Comparison of ENCODE assay signal across 8 cellular contexts in the genomic region with DNA sequence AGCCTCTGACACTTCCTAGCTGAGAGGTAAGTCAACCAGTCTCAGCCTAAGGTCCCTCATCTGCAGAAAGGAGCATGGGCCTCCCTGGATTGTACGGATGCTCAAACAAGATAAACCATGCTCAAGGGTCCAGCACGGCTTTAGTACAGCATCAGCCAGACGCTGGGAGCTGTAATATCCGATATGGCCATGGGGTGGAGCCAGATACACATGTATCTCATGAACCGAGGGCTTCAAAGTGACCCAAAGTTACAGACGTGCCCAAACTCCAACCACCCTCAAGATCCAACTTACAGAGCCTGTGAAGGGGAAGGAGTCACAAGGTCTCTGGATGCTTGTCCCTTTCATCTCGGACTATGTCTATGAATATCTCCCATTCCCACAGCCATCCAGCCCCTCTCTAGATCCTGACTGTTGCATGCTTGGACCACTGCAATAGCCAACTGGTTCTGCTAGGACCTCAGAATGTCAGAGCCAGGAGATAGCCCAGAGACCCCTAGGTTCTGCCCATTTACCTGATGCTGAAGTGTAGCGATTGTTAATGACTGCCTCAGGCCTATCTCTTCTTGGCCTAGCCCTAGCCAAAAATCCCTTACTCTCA.
DNase-seq lines count a peak whose midpoint lies in the region; ATAC-seq, FAIRE-seq and TF ChIP-seq lines count a peak whose summit lies in the region.

No MANE protein-coding gene starts in this region.

- H3K4me3 ChIP-seq in endothelial cell of umbilical vein (replicated peaks in 1 of 3; ENCODE audit: insufficient read depth in 1 of 3, low read depth in 1 of 3, low read length in 3 of 3), result no peak overlapping the region

- dilution Hi-C loops in endothelial cell of umbilical vein (cut with MboI; ENCODE audit: extremely low pct_ligation_motif_present, low sequenced_read_pairs), result loop anchor here (25.0 kb wide), 1 partner anchor 149 kb away; a partner anchor contains a TSS

- no peaks in the 10 kb centered on the region for H3K36me3 ChIP-seq in endothelial cell of umbilical vein (ENCODE audit: control insufficient read depth in 2 of 2, extremely low read depth in 1 of 2, insufficient read depth in 2 of 2, low read length in 2 of 2)

- BruUV-seq in endothelial cell of umbilical vein (replicated peaks; lab: Mats Ljungman, UMichigan), result no TSS peak

- no peak overlapping the region for H3K4me2 ChIP-seq in endothelial cell of umbilical vein (ENCODE audit: insufficient read depth, low read length)

- DNase-seq in NCI-H2171 treated with DMSO at 0.1 percent for 48 hours (lab: John Stamatoyannopoulos, UW) (peak; percentile 60), NCI-H2171 (lab: John Stamatoyannopoulos, UW) (no peak), NOMO-1 treated with dmso at 0.1 percent for 144 hours (lab: John Stamatoyannopoulos, UW; ENCODE audit: unreplicated experiment) (peak; percentile 33), endothelial cell of umbilical vein (ENCODE audit: low read depth, low spot score) (peak; percentile 71), mucosa of gallbladder (ENCODE audit: low spot score) (peak; percentile 85)
- DNase-seq in activated CD8-positive, alpha-beta memory T cell treated with anti-CD3 and anti-CD28 coated beads, Interleukin-2, amount 50 U/mL, for 1 hour (ENCODE audit: extremely low read depth), result peak; percentile 40
- peak; percentile 85 for DNase-seq in stimulated activated CD8-positive, alpha-beta memory T cell treated with anti-CD3 and anti-CD28 coated beads, Interleukin-7, amount 100 ng/mL, for 24 hours (ENCODE audit: low read depth)

- POLR2A ChIA-PET in endothelial cell of umbilical vein (lab: Charles Lee), result interaction anchor here (0.6 kb wide), 2 partner anchors 101 to 279 kb away, joined by 3 to 4 read pairs; no protein-coding TSS in a partner anchor

- no peak overlapping the region for H2AFZ ChIP-seq in endothelial cell of umbilical vein (ENCODE audit: low read depth, low read length)

- no peaks in the 10 kb centered on the region for H3K79me2 ChIP-seq in endothelial cell of umbilical vein (ENCODE audit: control insufficient read depth, insufficient read depth, low read length)

- no peaks in the 10 kb centered on the region for H3K9me3 ChIP-seq in endothelial cell of umbilical vein (replicated peaks; ENCODE audit: control insufficient read depth, insufficient read depth, low read length)

- peak; percentile 78 to 88 for TF ChIP-seq CTCF in endothelial cell of umbilical vein (IDR thresholded peaks at IDR 0.05; ENCODE audit: extremely low read depth in 1 of 2, insufficient read depth in 1 of 2, low read depth in 1 of 2, low read length in 2 of 2)

- no peaks in the 10 kb centered on the region for H4K20me1 ChIP-seq in endothelial cell of umbilical vein (replicated peaks; ENCODE audit: control insufficient read depth, extremely low read depth, insufficient read depth, low read length)

- H3K9ac ChIP-seq in endothelial cell of umbilical vein (replicated peaks; ENCODE audit: extremely low read depth, insufficient read depth, low read length), result no peak overlapping the region

- intact Hi-C loops in endothelial cell of umbilical vein (cut with micrococcal nuclease), result loop anchor here (1.0 kb wide), 3 partner anchors 99 to 171 kb away; no protein-coding TSS in a partner anchor

- no peaks in the 10 kb centered on the region for H3K9me1 ChIP-seq in endothelial cell of umbilical vein (replicated peaks; ENCODE audit: control insufficient read depth, extremely low read depth, insufficient read depth, low read length)

- CTCF ChIA-PET in endothelial cell of umbilical vein (lab: Charles Lee), result interaction anchor here (0.6 to 6.1 kb wide), 51 partner anchors 9 to 408 kb away, joined by 3 to 114 read pairs (median 5); a partner anchor contains a TSS

- no peak overlapping the region for H3K27ac ChIP-seq in endothelial cell of umbilical vein (ENCODE audit: insufficient read depth, low read depth, low read length)

- peaks cover 2% of the 10 kb centered on the region for H3K4me1 ChIP-seq in endothelial cell of umbilical vein (ENCODE audit: control insufficient read depth, extremely low read depth, insufficient read depth, low read length)

- TF ChIP-seq POLR2A in endothelial cell of umbilical vein (IDR thresholded peaks at IDR 0.05; ENCODE audit: low read depth, low read length), result no peak

- peak; percentile 95 for FAIRE-seq in endothelial cell of umbilical vein (lab: Jason Lieb, UNC)

- no peaks in the 10 kb centered on the region for H3K27me3 ChIP-seq in endothelial cell of umbilical vein (ENCODE audit: control insufficient read depth in 2 of 2, insufficient read depth in 2 of 2, low read length in 2 of 2)

- peak; percentile 77 for ATAC-seq in HG03159 (IDR thresholded peaks at IDR 0.05; ENCODE audit: unreplicated experiment)

TF ChIP-seq in endothelial cell of umbilical vein, 7 proteins besides CTCF, POLR2A, EP300 and RAD21:
- no peak for TF ChIP-seq GATA2 (IDR thresholded peaks at IDR 0.05; ENCODE audit: insufficient read depth, insufficient read length, low read depth, low read length)
- no peak for TF ChIP-seq FOS (IDR thresholded peaks at IDR 0.05; ENCODE audit: borderline replicate concordance, insufficient read depth, low read length)
- no peak for TF ChIP-seq POLR2AphosphoS5 (IDR thresholded peaks at IDR 0.05; ENCODE audit: insufficient read depth, low read depth, low read length)
- TF ChIP-seq MYC (IDR thresholded peaks at IDR 0.05; ENCODE audit: low read depth, low read length), result no peak
- no peak for TF ChIP-seq EZH2 (IDR thresholded peaks at IDR 0.05; ENCODE audit: borderline replicate concordance, low read depth, low read length, severe bottlenecking)
- TF ChIP-seq, protein P1, sequence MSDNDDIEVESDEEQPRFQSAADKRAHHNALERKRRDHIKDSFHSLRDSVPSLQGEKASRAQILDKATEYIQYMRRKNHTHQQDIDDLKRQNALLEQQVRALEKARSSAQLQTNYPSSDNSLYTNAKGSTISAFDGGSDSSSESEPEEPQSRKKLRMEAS (IDR thresholded peaks at IDR 0.05; ENCODE audit: insufficient read depth, insufficient read length), result no peak
- TF ChIP-seq JUN (IDR thresholded peaks at IDR 0.05; ENCODE audit: borderline replicate concordance, insufficient read depth, insufficient read length, low read depth), result no peak
